Comparison of ENCODE assay signal across 8 cellular contexts in genomic region chr6:27178001-27178730, GRCh38.
A peak's percentile ranks its signal among the peaks of the same experiment; 100 is the strongest.
DNase-seq lines count a peak whose midpoint lies in the region; ATAC-seq and TF ChIP-seq lines count a peak whose summit lies in the region.

No MANE protein-coding gene starts in this region.

- H3K27me3 ChIP-seq in mucosa of rectum (ENCODE audit: control insufficient read depth in 2 of 2, insufficient read depth in 2 of 2, low read length in 2 of 2) (no peaks in the 10 kb centered on the region), tibial artery (peaks cover 0 to 3% of the 10 kb centered on the region in 2 donors)

- H3K9me3 ChIP-seq in mucosa of rectum (ENCODE audit: control insufficient read depth in 2 of 2, low read length in 2 of 2) (no peaks in the 10 kb centered on the region), tibial artery (no peaks in the 10 kb centered on the region)

- peak overlapping the region; percentile 81 to 96 for H3K9ac ChIP-seq in mucosa of rectum (ENCODE audit: low read depth in 1 of 2, low read length in 2 of 2)

- peak overlapping the region; percentile 78 to 90 for H3K27ac ChIP-seq in mucosa of rectum (ENCODE audit: low read depth in 2 of 2, low read length in 2 of 2)
- H3K27ac ChIP-seq in tibial artery = peak overlapping the region; percentile 82 to 83

- H3K36me3 ChIP-seq in mucosa of rectum (ENCODE audit: control insufficient read depth in 2 of 2, insufficient read depth in 2 of 2, low read length in 2 of 2) (no peaks in the 10 kb centered on the region), tibial artery (no peaks in the 10 kb centered on the region)

- TF ChIP-seq CTCF in GM12865 (IDR thresholded peaks at IDR 0.05; ENCODE audit: insufficient read depth, low read depth, low read length, missing control alignments) (no peak), epithelial cell of proximal tubule (conservative IDR thresholded peaks at IDR 0.05; ENCODE audit: low read depth, low read length) (no peak), tibial artery (IDR thresholded peaks at IDR 0.05) (no peak)

- peaks cover 3 to 4% of the 10 kb centered on the region in 2 donors for H3K4me1 ChIP-seq in mucosa of rectum (ENCODE audit: control insufficient read depth in 2 of 2, insufficient read depth in 2 of 2, low read length in 2 of 2)
- H3K4me1 ChIP-seq in tibial artery = peaks cover 0 to 6% (median 3%) of the 10 kb centered on the region in 4 donors

- intact Hi-C loops in tibial artery (cut with DNase I; ENCODE audit: low total_unique reads) = loop anchor here (5.0 to 10.0 kb wide), 2 partner anchors 337 to 619 kb away; no protein-coding TSS in a partner anchor

- H3K4me3 ChIP-seq in GM12865 (ENCODE audit: low read depth, low read length) (peak overlapping the region; percentile 100), epithelial cell of proximal tubule (ENCODE audit: low read depth, low read length) (peak overlapping the region; percentile 99), mucosa of rectum (ENCODE audit: low read length in 2 of 2) (peak overlapping the region; percentile 88 to 100), tibial artery (peak overlapping the region; percentile 77 to 96)

- ATAC-seq in HG02759 (IDR thresholded peaks at IDR 0.05; ENCODE audit: unreplicated experiment) = peak; percentile 41

- DNase-seq in A172 (ENCODE audit: low spot score) = peak; percentile 74
- peak; percentile 90 for DNase-seq in GM12865 (ENCODE audit: low read depth)
- peak; percentile 68 for DNase-seq in NCI-H2171 treated with DMSO at 0.1 percent for 48 hours (lab: John Stamatoyannopoulos, UW)
- peak; percentile 21 to 27 for DNase-seq in activated CD4-positive, alpha-beta T cell treated with anti-CD3 and anti-CD28 coated beads, Interleukin-2, amount 50 U/mL, for 4 hours
- DNase-seq in epithelial cell of proximal tubule (ENCODE audit: low read depth) = peak; percentile 66
- peak; percentile 48 to 83 for DNase-seq in tibial artery

Comparison
In these comparisons a context has a peak if more than half of its experiments do, and no peak if none do; other contexts are left out.
1. Peak in every context shown above with its lines: DNase-seq, ATAC-seq, H3K4me3 ChIP-seq and H3K27ac ChIP-seq.
2. DNase-seq: peak in every context shown above with its lines; median percentile 90 in GM12865; 74 in A172; 68 in NCI-H2171 treated with DMSO at 0.1 percent for 48 hours; 66 in epithelial cell of proximal tubule; 66 in tibial artery; 24 in activated CD4-positive, alpha-beta T cell treated with anti-CD3 and anti-CD28 coated beads, Interleukin-2, amount 50 U/mL, for 4 hours.